In genomic region chr21:44881586-44881939, GRCh38 we compare ENCODE assay signal across 1 cellular context.
TF ChIP-seq lines count a peak whose summit lies in the region.

No MANE protein-coding gene starts in this region.

TF ChIP-seq in IMR-90, 13 proteins besides CTCF, POLR2A, EP300 and RAD21 (continued from another document):
- TF ChIP-seq USF2 (IDR thresholded peaks at IDR 0.05; ENCODE audit: low read depth, low read length) (no peak), ELK1 (IDR thresholded peaks at IDR 0.05; ENCODE audit: borderline replicate concordance, low read depth, low read length) (no peak), CHD1 (IDR thresholded peaks at IDR 0.05; ENCODE audit: low read depth, low read length) (no peak), BHLHE40 (IDR thresholded peaks at IDR 0.05; ENCODE audit: low read depth, low read length) (no peak), MXI1 (IDR thresholded peaks at IDR 0.05; ENCODE audit: borderline replicate concordance, low read depth, low read length) (no peak), RCOR1 (IDR thresholded peaks at IDR 0.05; ENCODE audit: insufficient replicate concordance, low read length) (no peak), MAZ (IDR thresholded peaks at IDR 0.05; ENCODE audit: borderline replicate concordance, low read depth, low read length) (no peak), SMC3 (IDR thresholded peaks at IDR 0.05; ENCODE audit: low read depth, low read length) (no peak), FOS (IDR thresholded peaks at IDR 0.05; ENCODE audit: low read depth, low read length) (no peak), RFX5 (IDR thresholded peaks at IDR 0.05; ENCODE audit: low read depth, low read length) (no peak), CEBPB (IDR thresholded peaks at IDR 0.05; ENCODE audit: low read depth, low read length) (no peak)
TF ChIP-seq in IMR-90: peak in this region for 0.
